12 cellular contexts compared by ENCODE assay signal in genomic region chr12:96234591-96235496, GRCh38. TPM values are rescaled to one million over a fixed set of nuclear protein-coding genes. Genes with fewer than 3 reads are reported as not detected.
DNase-seq lines count a peak whose midpoint lies in the region; ATAC-seq, FAIRE-seq and TF ChIP-seq lines count a peak whose summit lies in the region.
"Had no signal": no experiment of that assay in that cellular context is flagged by ENCODE, and none has a peak within 500 bp of the region (broad histone marks: within the 10 kb centered on the region; RNA-seq: fewer than 3 reads in every experiment).

No MANE protein-coding gene starts in this region.

- TF ChIP-seq CTCF in left lung (IDR thresholded peaks at IDR 0.05) (no peak), neural progenitor cell (IDR thresholded peaks at IDR 0.05) (no peak)

- TF ChIP-seq POLR2A in GM12891 (IDR thresholded peaks at IDR 0.05; ENCODE audit: low read depth, low read length) = no peak

- no peaks in the 10 kb centered on the region for H3K9me3 Mint-ChIP-seq in stimulated activated effector memory CD8-positive, alpha-beta T cell treated with anti-CD3 and anti-CD28 coated beads, Interleukin-12 subunit alpha, Interleukin-12 subunit beta, amount 100 ng/mL, for 72 hours
- H3K9me3 Mint-ChIP-seq in neural progenitor cell = no peaks in the 10 kb centered on the region

- no peak overlapping the region for H3K9ac ChIP-seq in neural progenitor cell
- H3K9ac ChIP-seq: SK-N-SH had no signal

- peaks cover 11% of the 10 kb centered on the region for H3K27me3 Mint-ChIP-seq in neural progenitor cell (ENCODE audit: insufficient read depth, low read depth)

- H3K4me2 ChIP-seq in neural progenitor cell = no peak overlapping the region
- H3K4me2 ChIP-seq: SK-N-SH had no signal

- no peak for FAIRE-seq in GM12891 (lab: Jason Lieb, UNC)

- ATAC-seq in left lung = no peak
- no peak for ATAC-seq in stimulated activated effector memory CD8-positive, alpha-beta T cell treated with anti-CD3 and anti-CD28 coated beads, Interleukin-12 subunit alpha, Interleukin-12 subunit beta, amount 100 ng/mL, for 72 hours
- ATAC-seq: activated CD4-positive, CD25-positive, alpha-beta regulatory T cell treated with anti-CD3 and anti-CD28 coated beads, Interleukin-2, amount 50 U/mL, for 24 hours had no signal

- no peaks in the 10 kb centered on the region for H3K9me3 ChIP-seq in left lung
- H3K9me3 ChIP-seq in neural progenitor cell (ENCODE audit: low read depth) = no peaks in the 10 kb centered on the region
- H3K9me3 ChIP-seq: SK-N-SH had no signal

- DNase-seq in NCI-H748 (lab: John Stamatoyannopoulos, UW; ENCODE audit: unreplicated experiment) (peak; percentile 47), NCI-H748 treated with DMSO at 0.1 percent for 48 hours (lab: John Stamatoyannopoulos, UW) (no peak), left lung (no peak), NCI-H2107 treated with DMSO at 0.1 percent for 48 hours (lab: John Stamatoyannopoulos, UW; ENCODE audit: unreplicated experiment) (no peak), neural progenitor cell (ENCODE audit: low spot score) (no peak), GM12891 (ENCODE audit: insufficient read length, low spot score) (no peak)
- DNase-seq in stimulated activated effector memory CD8-positive, alpha-beta T cell treated with anti-CD3 and anti-CD28 coated beads, Interleukin-12 subunit alpha, Interleukin-12 subunit beta, amount 100 ng/mL, for 72 hours (ENCODE audit: low spot score in 2 of 2) = no peak
- DNase-seq: activated naive CD4-positive, alpha-beta T cell treated with anti-CD3 and anti-CD28 coated beads, Interleukin-2, amount 50 U/mL, for 16 hours had no signal

- 75 to 91% (median 77%) methylated on average over 22 of the region's 22 CpGs for WGBS in adipose tissue, 3 donors

- peak overlapping the region; percentile 78 for H3K27ac Mint-ChIP-seq in stimulated activated effector memory CD8-positive, alpha-beta T cell treated with anti-CD3 and anti-CD28 coated beads, Interleukin-12 subunit alpha, Interleukin-12 subunit beta, amount 100 ng/mL, for 72 hours
- no peak overlapping the region for H3K27ac Mint-ChIP-seq in neural progenitor cell

- H2AFZ ChIP-seq in neural progenitor cell (replicated peaks) = no peak overlapping the region

- H4K20me1 ChIP-seq in neural progenitor cell (ENCODE audit: low read depth) = no peaks in the 10 kb centered on the region

- H3K36me3 Mint-ChIP-seq in stimulated activated effector memory CD8-positive, alpha-beta T cell treated with anti-CD3 and anti-CD28 coated beads, Interleukin-12 subunit alpha, Interleukin-12 subunit beta, amount 100 ng/mL, for 72 hours = peaks cover 52% of the 10 kb centered on the region
- peaks cover 5% of the 10 kb centered on the region for H3K36me3 Mint-ChIP-seq in neural progenitor cell

- peak overlapping the region; percentile 36 for H3K4me3 Mint-ChIP-seq in stimulated activated effector memory CD8-positive, alpha-beta T cell treated with anti-CD3 and anti-CD28 coated beads, Interleukin-12 subunit alpha, Interleukin-12 subunit beta, amount 100 ng/mL, for 72 hours
- H3K4me3 Mint-ChIP-seq in neural progenitor cell = no peak overlapping the region

- peak overlapping the region; percentile 41 for H3K27ac ChIP-seq in adipose tissue (ENCODE audit: low read depth, low read length)
- H3K27ac ChIP-seq in left lung = peak overlapping the region; percentile 41 to 77
- H3K27ac ChIP-seq in neural progenitor cell = no peak overlapping the region
- H3K27ac ChIP-seq: 22Rv1 had no signal

- intact Hi-C loops in left lung (cut with DNase I) = no loop called here

- peaks cover 61% of the 10 kb centered on the region for H3K4me1 Mint-ChIP-seq in stimulated activated effector memory CD8-positive, alpha-beta T cell treated with anti-CD3 and anti-CD28 coated beads, Interleukin-12 subunit alpha, Interleukin-12 subunit beta, amount 100 ng/mL, for 72 hours
- peaks cover 30% of the 10 kb centered on the region for H3K4me1 Mint-ChIP-seq in neural progenitor cell

- H3K4me1 ChIP-seq in left lung (peaks cover 40 to 64% of the 10 kb centered on the region in 2 donors), neural progenitor cell (no peaks in the 10 kb centered on the region)

- no peaks in the 10 kb centered on the region for H3K79me2 ChIP-seq in neural progenitor cell (ENCODE audit: low read depth)

- H3K36me3 ChIP-seq in left lung (peaks cover 0 to 15% of the 10 kb centered on the region in 2 donors), neural progenitor cell (no peaks in the 10 kb centered on the region)

- no peaks in the 10 kb centered on the region for H3F3A ChIP-seq in neural progenitor cell (ENCODE audit: low read depth)

- H3K27me3 ChIP-seq in left lung (no peaks in the 10 kb centered on the region), neural progenitor cell (no peaks in the 10 kb centered on the region)

- no peak overlapping the region for H3K4me3 ChIP-seq in left lung
- H3K4me3 ChIP-seq in neural progenitor cell = no peak overlapping the region

TF ChIP-seq in GM12891, 5 proteins besides CTCF, POLR2A, EP300 and RAD21:
- TF ChIP-seq PAX5 (IDR thresholded peaks at IDR 0.05; ENCODE audit: insufficient read depth, low read length, severe bottlenecking) (no peak), POU2F2 (IDR thresholded peaks at IDR 0.05; ENCODE audit: low read depth, low read length) (no peak), SPI1 (IDR thresholded peaks at IDR 0.05; ENCODE audit: low read depth, low read length) (no peak), POLR2AphosphoS5 (IDR thresholded peaks at IDR 0.05; ENCODE audit: low read depth, low read length) (no peak), TAF1 (IDR thresholded peaks at IDR 0.05; ENCODE audit: low read depth, low read length) (no peak)

RNA-seq across cellular contexts. Expression of gene ELK3, which starts 40.7 kb away (rescaled TPM):
- polyA plus RNA-seq in adipose tissue = 10 to 100 TPM in 2 of 3 donors, 1 to 10 TPM in 1; 4.7 to 28.1 (median 26.3) TPM
- total RNA-seq in left lung (10 to 100 TPM; 39.1 to 55.1 TPM), neural progenitor cell (ENCODE audit: low replicate concordance) (4.8 and 5.0 TPM in 2 replicates)
- 0.65 TPM for polyA plus RNA-seq in GM12891 (2012; ENCODE audit: low read depth, missing spikeins)
